2 cellular contexts compared by ENCODE assay signal in the genomic region with DNA sequence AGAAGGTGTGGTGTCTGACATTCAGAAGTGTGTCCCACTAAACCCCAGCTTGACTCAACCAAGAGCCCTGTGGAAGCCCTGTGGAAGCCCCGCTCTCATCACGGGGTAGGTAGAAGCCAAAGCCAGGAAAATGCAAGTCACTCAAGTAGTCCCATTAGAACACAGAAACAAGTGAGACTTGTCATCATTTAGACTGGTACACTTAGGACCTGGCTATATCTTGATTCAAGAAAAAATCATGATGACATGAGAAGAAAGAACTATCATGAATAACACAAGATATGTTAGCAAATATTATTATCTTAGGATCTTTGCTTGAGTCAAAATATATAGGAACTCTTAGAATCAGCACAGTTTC.
A peak's percentile ranks its signal among the peaks of the same experiment; 100 is the strongest.
TF ChIP-seq lines count a peak whose summit lies in the region.

No MANE protein-coding gene starts in this region.

TF ChIP-seq in A549, 52 proteins besides CTCF, POLR2A, EP300 and RAD21:
- no peak for TF ChIP-seq ZSCAN20 (CRISPR knock-in tag; IDR thresholded peaks at IDR 0.05)
- no peak for TF ChIP-seq ZNF302 (CRISPR knock-in tag; IDR thresholded peaks at IDR 0.05)
- no peak for TF ChIP-seq CBX8 (IDR thresholded peaks at IDR 0.05)
- peak; percentile 37 for TF ChIP-seq MAFK (IDR thresholded peaks at IDR 0.05; ENCODE audit: partially characterized antibody)
- TF ChIP-seq SMC3 (IDR thresholded peaks at IDR 0.05), result no peak
- peak; percentile 67 for TF ChIP-seq NFE2L2 (conservative IDR thresholded peaks at IDR 0.05; ENCODE audit: low read length)
- no peak for TF ChIP-seq RARB (CRISPR knock-in tag; IDR thresholded peaks at IDR 0.05)
- TF ChIP-seq FOXS1 (CRISPR knock-in tag; IDR thresholded peaks at IDR 0.05), result no peak
- no peak for TF ChIP-seq ZFP36 (IDR thresholded peaks at IDR 0.05; ENCODE audit: borderline replicate concordance, partially characterized antibody)
- TF ChIP-seq, protein P1, sequence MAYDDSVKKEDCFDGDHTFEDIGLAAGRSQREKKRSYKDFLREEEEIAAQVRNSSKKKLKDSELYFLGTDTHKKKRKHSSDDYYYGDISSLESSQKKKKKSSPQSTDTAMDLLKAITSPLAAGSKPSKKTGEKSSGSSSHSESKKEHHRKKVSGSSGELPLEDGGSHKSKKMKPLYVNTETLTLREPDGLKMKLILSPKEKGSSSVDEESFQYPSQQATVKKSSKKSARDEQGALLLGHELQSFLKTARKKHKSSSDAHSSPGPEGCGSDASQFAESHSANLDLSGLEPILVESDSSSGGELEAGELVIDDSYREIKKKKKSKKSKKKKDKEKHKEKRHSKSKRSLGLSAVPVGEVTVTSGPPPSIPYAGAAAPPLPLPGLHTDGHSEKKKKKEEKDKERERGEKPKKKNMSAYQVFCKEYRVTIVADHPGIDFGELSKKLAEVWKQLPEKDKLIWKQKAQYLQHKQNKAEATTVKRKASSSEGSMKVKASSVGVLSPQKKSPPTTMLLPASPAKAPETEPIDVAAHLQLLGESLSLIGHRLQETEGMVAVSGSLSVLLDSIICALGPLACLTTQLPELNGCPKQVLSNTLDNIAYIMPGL (CRISPR knock-in tag; IDR thresholded peaks at IDR 0.05; ENCODE audit: borderline replicate concordance), result no peak
- TF ChIP-seq TP53 (CRISPR knock-in tag; IDR thresholded peaks at IDR 0.05), result no peak
- TF ChIP-seq NPAS2 (CRISPR knock-in tag; IDR thresholded peaks at IDR 0.05; ENCODE audit: borderline replicate concordance), result no peak
- TF ChIP-seq, protein P2, sequence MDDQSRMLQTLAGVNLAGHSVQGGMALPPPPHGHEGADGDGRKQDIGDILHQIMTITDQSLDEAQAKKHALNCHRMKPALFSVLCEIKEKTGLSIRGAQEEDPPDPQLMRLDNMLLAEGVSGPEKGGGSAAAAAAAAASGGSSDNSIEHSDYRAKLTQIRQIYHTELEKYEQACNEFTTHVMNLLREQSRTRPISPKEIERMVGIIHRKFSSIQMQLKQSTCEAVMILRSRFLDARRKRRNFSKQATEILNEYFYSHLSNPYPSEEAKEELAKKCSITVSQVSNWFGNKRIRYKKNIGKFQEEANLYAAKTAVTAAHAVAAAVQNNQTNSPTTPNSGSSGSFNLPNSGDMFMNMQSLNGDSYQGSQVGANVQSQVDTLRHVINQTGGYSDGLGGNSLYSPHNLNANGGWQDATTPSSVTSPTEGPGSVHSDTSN (IDR thresholded peaks at IDR 0.05), result no peak
TF ChIP-seq in A549: peak in this region for 2.

TF ChIP-seq in K562, 482 proteins besides CTCF, POLR2A, EP300 and RAD21:
- TF ChIP-seq FOXJ3 (CRISPR knock-in tag; IDR thresholded peaks at IDR 0.05) (no peak), ZNF316 (IDR thresholded peaks at IDR 0.05) (peak; percentile 58), ELF1 (tag; IDR thresholded peaks at IDR 0.05) (no peak), C11orf30 (IDR thresholded peaks at IDR 0.05; ENCODE audit: low read depth) (peak; percentile 26; the same call in 1 of the 2 replicates), MAFG (tag; conservative IDR thresholded peaks at IDR 0.05) (peak; percentile 70), SRSF7 (optimal IDR thresholded peaks at IDR 0.05; ENCODE audit: low read depth, low read length) (no peak), FOXJ2 (tag; IDR thresholded peaks at IDR 0.05) (no peak), RUNX1 (IDR thresholded peaks at IDR 0.05; ENCODE audit: low read depth) (no peak), RBFOX2 (IDR thresholded peaks at IDR 0.05; ENCODE audit: low read depth, low read length) (no peak), PML (IDR thresholded peaks at IDR 0.05; ENCODE audit: low read length) (no peak), KAT8 (IDR thresholded peaks at IDR 0.05; ENCODE audit: low read depth) (no peak)
- TF ChIP-seq, protein P3, sequence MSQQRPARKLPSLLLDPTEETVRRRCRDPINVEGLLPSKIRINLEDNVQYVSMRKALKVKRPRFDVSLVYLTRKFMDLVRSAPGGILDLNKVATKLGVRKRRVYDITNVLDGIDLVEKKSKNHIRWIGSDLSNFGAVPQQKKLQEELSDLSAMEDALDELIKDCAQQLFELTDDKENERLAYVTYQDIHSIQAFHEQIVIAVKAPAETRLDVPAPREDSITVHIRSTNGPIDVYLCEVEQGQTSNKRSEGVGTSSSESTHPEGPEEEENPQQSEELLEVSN (IDR thresholded peaks at IDR 0.05; ENCODE audit: borderline replicate concordance in 1 of 2, extremely low read depth in 1 of 2, insufficient read depth in 1 of 2, insufficient read length in 1 of 2, low read depth in 1 of 2, low read length in 1 of 2, poor library complexity in 1 of 2, severe bottlenecking in 1 of 2), result no peak
- TF ChIP-seq, protein P4, sequence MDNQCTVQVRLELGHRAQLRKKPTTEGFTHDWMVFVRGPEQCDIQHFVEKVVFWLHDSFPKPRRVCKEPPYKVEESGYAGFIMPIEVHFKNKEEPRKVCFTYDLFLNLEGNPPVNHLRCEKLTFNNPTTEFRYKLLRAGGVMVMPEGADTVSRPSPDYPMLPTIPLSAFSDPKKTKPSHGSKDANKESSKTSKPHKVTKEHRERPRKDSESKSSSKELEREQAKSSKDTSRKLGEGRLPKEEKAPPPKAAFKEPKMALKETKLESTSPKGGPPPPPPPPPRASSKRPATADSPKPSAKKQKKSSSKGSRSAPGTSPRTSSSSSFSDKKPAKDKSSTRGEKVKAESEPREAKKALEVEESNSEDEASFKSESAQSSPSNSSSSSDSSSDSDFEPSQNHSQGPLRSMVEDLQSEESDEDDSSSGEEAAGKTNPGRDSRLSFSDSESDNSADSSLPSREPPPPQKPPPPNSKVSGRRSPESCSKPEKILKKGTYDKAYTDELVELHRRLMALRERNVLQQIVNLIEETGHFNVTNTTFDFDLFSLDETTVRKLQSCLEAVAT (IDR thresholded peaks at IDR 0.05), result no peak
- TF ChIP-seq, protein P5, sequence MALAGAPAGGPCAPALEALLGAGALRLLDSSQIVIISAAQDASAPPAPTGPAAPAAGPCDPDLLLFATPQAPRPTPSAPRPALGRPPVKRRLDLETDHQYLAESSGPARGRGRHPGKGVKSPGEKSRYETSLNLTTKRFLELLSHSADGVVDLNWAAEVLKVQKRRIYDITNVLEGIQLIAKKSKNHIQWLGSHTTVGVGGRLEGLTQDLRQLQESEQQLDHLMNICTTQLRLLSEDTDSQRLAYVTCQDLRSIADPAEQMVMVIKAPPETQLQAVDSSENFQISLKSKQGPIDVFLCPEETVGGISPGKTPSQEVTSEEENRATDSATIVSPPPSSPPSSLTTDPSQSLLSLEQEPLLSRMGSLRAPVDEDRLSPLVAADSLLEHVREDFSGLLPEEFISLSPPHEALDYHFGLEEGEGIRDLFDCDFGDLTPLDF (CRISPR knock-in tag; IDR thresholded peaks at IDR 0.05), result no peak
